In the genomic region with DNA sequence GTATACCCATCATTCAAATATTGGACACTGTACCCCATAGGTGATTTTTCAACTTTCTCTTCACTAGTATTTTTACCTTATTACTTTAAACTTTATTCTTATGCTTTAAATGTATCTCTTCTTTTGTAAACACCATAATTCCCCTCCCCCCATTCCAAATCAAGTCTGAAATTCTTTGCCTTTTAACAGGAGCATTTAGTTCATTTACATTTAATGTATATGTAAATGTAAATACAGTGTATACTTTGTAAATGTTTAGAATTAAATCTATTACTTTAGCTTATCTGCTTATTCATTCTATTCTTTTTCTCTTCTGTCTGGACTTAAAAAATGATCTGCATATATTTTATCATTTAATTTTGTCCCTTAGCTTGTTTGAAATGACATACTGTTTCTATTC, we compare ENCODE assay signal across 1 cellular context.
TF ChIP-seq lines count a peak whose summit lies in the region.

No MANE protein-coding gene starts in this region.

TF ChIP-seq in K562, 482 proteins besides CTCF, POLR2A, EP300 and RAD21:
- TF ChIP-seq, protein P1, sequence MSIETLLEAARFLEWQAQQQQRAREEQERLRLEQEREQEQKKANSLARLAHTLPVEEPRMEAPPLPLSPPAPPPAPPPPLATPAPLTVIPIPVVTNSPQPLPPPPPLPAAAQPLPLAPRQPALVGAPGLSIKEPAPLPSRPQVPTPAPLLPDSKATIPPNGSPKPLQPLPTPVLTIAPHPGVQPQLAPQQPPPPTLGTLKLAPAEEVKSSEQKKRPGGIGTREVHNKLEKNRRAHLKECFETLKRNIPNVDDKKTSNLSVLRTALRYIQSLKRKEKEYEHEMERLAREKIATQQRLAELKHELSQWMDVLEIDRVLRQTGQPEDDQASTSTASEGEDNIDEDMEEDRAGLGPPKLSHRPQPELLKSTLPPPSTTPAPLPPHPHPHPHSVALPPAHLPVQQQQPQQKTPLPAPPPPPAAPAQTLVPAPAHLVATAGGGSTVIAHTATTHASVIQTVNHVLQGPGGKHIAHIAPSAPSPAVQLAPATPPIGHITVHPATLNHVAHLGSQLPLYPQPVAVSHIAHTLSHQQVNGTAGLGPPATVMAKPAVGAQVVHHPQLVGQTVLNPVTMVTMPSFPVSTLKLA (conservative IDR thresholded peaks at IDR 0.05): no peak
- TF ChIP-seq RBM25 (IDR thresholded peaks at IDR 0.05; ENCODE audit: low read depth, low read length, severe bottlenecking) (peak; percentile 39), ZNF507 (tag; conservative IDR thresholded peaks at IDR 0.05) (peak; percentile 97)
